19 cellular contexts compared by ENCODE assay signal in the genomic region with DNA sequence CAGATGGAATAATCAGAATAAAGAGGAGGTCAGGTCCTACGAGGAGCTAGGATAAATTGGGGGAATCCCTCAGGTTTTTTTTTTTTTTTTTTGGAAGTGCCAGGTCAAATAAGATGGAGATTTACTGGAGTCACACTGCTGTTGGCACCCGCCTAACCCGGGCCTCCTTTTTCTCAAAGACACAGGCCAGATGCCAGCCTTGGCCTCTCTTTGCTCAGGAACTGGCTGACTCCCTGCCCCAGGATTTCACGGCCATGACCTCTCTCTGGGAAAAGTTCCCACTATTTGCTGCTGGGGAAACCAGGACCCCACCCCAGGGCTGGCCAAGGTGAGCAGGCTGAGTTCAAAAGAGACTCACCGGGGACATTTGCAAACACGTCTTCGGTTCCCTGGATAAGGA. TPM values are rescaled to one million over a fixed set of nuclear protein-coding genes. Genes with fewer than 3 reads are reported as not detected.
DNase-seq lines count a peak whose midpoint lies in the region; ATAC-seq and TF ChIP-seq lines count a peak whose summit lies in the region.
"Had no signal": no experiment of that assay in that cellular context is flagged by ENCODE, and none has a peak within 500 bp of the region (broad histone marks: within the 10 kb centered on the region; RNA-seq: fewer than 3 reads in every experiment).

No MANE protein-coding gene starts in this region.

- peak in 2 of 5 donors; percentile 28 to 51 for DNase-seq in CD8-positive, alpha-beta memory T cell
- peak; percentile 30 for DNase-seq in NCI-H446 treated with DMSO at 0.1 percent for 48 hours (lab: John Stamatoyannopoulos, UW)
- peak; percentile 36 for DNase-seq in globus pallidus (ENCODE audit: low spot score)
- no peak for DNase-seq in natural killer cell
- DNase-seq in NCI-H146 (lab: John Stamatoyannopoulos, UW): no peak
- DNase-seq: activated B cell treated with CpG ODN at 0.5 μM for 24 hours; activated CD4-positive, alpha-beta memory T cell treated with anti-CD3 and anti-CD28 coated beads, Interleukin-2, amount 10 ng/mL, durations not matched to agents 7 days and 5 days; lower lobe of right lung; NCI-H1436; ovary; PC-9; stimulated activated naive B cell treated with anti-CD40 and anti-IgM and Interleukin-4, amounts not matched to agents 10 μg/mL and 1 μg/mL and 100 μg/mL, for 72 hours had no signal

- H3K27ac ChIP-seq in CD8-positive, alpha-beta memory T cell (ENCODE audit: low read depth, low read length): peak overlapping the region; percentile 95
- H3K27ac ChIP-seq: lower lobe of right lung, ovary, PC-9, SJSA1 had no signal

- H3K9me3 ChIP-seq in CD8-positive, alpha-beta memory T cell (ENCODE audit: low read length): no peaks in the 10 kb centered on the region
- H3K9me3 ChIP-seq: lower lobe of right lung, ovary, SJSA1 had no signal

- peaks cover 75 to 80% (median 77%) of the 10 kb centered on the region in 3 donors for H3K4me1 Mint-ChIP-seq in CD8-positive, alpha-beta memory T cell
- H3K4me1 Mint-ChIP-seq in natural killer cell: peaks cover 43 to 52% of the 10 kb centered on the region in 2 donors

- peak overlapping the region; percentile 94 to 98 (median 95) for H3K4me3 Mint-ChIP-seq in CD8-positive, alpha-beta memory T cell
- peak overlapping the region; percentile 80 for H3K4me3 Mint-ChIP-seq in natural killer cell
- H3K4me3 Mint-ChIP-seq: activated B cell treated with CpG ODN at 0.5 μM for 24 hours; activated CD4-positive, alpha-beta memory T cell treated with anti-CD3 and anti-CD28 coated beads, Interleukin-2, amount 10 ng/mL, durations not matched to agents 7 days and 5 days had no signal

- POLR2A ChIA-PET in CD8-positive, alpha-beta memory T cell (lab: Charles Lee): interaction anchor here (0.9 to 2.6 kb wide), 3 partner anchors 17 to 38 kb away, joined by 7 to 13 read pairs (median 8); no protein-coding TSS in a partner anchor

- peaks cover 23 to 75% (median 29%) of the 10 kb centered on the region in 3 donors for H3K36me3 Mint-ChIP-seq in CD8-positive, alpha-beta memory T cell
- H3K36me3 Mint-ChIP-seq in natural killer cell: peaks cover 7% of the 10 kb centered on the region
- H3K36me3 Mint-ChIP-seq: stimulated activated naive B cell treated with anti-CD40 and anti-IgM and Interleukin-4, amounts not matched to agents 10 μg/mL and 1 μg/mL and 100 μg/mL, for 72 hours had no signal

- TF ChIP-seq CTCF in natural killer cell (IDR thresholded peaks at IDR 0.05): no peak

- peak overlapping the region; percentile 71 for H3K4me3 ChIP-seq in CD8-positive, alpha-beta memory T cell (ENCODE audit: low read length)
- H3K4me3 ChIP-seq: ovary, PC-9, SJSA1 had no signal

- H3K27me3 ChIP-seq in CD8-positive, alpha-beta memory T cell (ENCODE audit: insufficient read depth, low read length, poor library complexity, severe bottlenecking): no peaks in the 10 kb centered on the region

- intact Hi-C loops in natural killer cell (cut with micrococcal nuclease): no loop called here

- H3K4me1 ChIP-seq in CD8-positive, alpha-beta memory T cell (ENCODE audit: insufficient read depth, low read length): peaks cover 67% of the 10 kb centered on the region
- H3K4me1 ChIP-seq: SJSA1 had no signal

- ATAC-seq in natural killer cell (no peak), HG03108 (IDR thresholded peaks at IDR 0.05; ENCODE audit: unreplicated experiment) (no peak), GM21529 (IDR thresholded peaks at IDR 0.05; ENCODE audit: unreplicated experiment) (no peak), GM18868 (IDR thresholded peaks at IDR 0.05; ENCODE audit: unreplicated experiment) (no peak)
- ATAC-seq: lower lobe of right lung; sciatic nerve; stimulated activated naive B cell treated with anti-CD40 and anti-IgM and Interleukin-4, amounts not matched to agents 10 μg/mL and 1 μg/mL and 100 μg/mL, for 72 hours had no signal

- peaks cover 0 to 13% of the 10 kb centered on the region in 2 donors for H3K27me3 Mint-ChIP-seq in CD8-positive, alpha-beta memory T cell
- H3K27me3 Mint-ChIP-seq in natural killer cell (ENCODE audit: low read depth in 2 of 2): peaks cover 0 to 11% of the 10 kb centered on the region in 2 donors

- CTCF ChIA-PET in CD8-positive, alpha-beta memory T cell (lab: Charles Lee): interaction anchor here (2.6 to 11.1 kb wide), 2 partner anchors 19 to 32 kb away, joined by 10 to 132 read pairs; no protein-coding TSS in a partner anchor

- H3K27ac Mint-ChIP-seq in CD8-positive, alpha-beta memory T cell: peak overlapping the region; percentile 94 to 100 (median 100)
- peak overlapping the region; percentile 95 to 97 for H3K27ac Mint-ChIP-seq in natural killer cell
- H3K27ac Mint-ChIP-seq: activated B cell treated with CpG ODN at 0.5 μM for 24 hours; activated CD4-positive, alpha-beta memory T cell treated with anti-CD3 and anti-CD28 coated beads, Interleukin-2, amount 10 ng/mL, durations not matched to agents 7 days and 5 days; activated T-helper 2 cell treated with anti-CD3 and anti-CD28 coated beads, Interferon-gamma antibody, Interleukin-2, Interleukin-4, amounts not matched to agents 10 μg/mL and 5 μg/mL and 100 μg/mL, durations not matched to agents 14 hours and 24 hours and 36 hours; B cell; stimulated activated naive B cell treated with anti-CD40 and anti-IgM and Interleukin-4, amounts not matched to agents 10 μg/mL and 1 μg/mL and 100 μg/mL, for 72 hours had no signal

- peaks cover 13% of the 10 kb centered on the region for H3K36me3 ChIP-seq in CD8-positive, alpha-beta memory T cell (ENCODE audit: insufficient read depth, low read length)
- H3K36me3 ChIP-seq: lower lobe of right lung, ovary, SJSA1 had no signal

- H3K9me3 Mint-ChIP-seq in CD8-positive, alpha-beta memory T cell: peaks cover 0 to 4% (median 0%) of the 10 kb centered on the region in 5 donors
- H3K9me3 Mint-ChIP-seq in natural killer cell: no peaks in the 10 kb centered on the region
- H3K9me3 Mint-ChIP-seq: activated B cell treated with CpG ODN at 0.5 μM for 24 hours; activated CD4-positive, alpha-beta memory T cell treated with anti-CD3 and anti-CD28 coated beads, Interleukin-2, amount 10 ng/mL, durations not matched to agents 7 days and 5 days; activated T-helper 2 cell treated with anti-CD3 and anti-CD28 coated beads, Interferon-gamma antibody, Interleukin-2, Interleukin-4, amounts not matched to agents 10 μg/mL and 5 μg/mL and 100 μg/mL, durations not matched to agents 14 hours and 24 hours and 36 hours; stimulated activated naive B cell treated with anti-CD40 and anti-IgM and Interleukin-4, amounts not matched to agents 10 μg/mL and 1 μg/mL and 100 μg/mL, for 72 hours had no signal

RNA-seq across cellular contexts. Expression of gene CD8A, which starts 2.5 kb away (rescaled TPM):
- 100 to 1,000 TPM; 359 to 363 TPM for total RNA-seq in CD8-positive, alpha-beta memory T cell
- polyA plus RNA-seq in CD8-positive, alpha-beta memory T cell: 924 TPM
- 100 to 1,000 TPM in 2 of 3 donors, 10 to 100 TPM in 1; 85.3 to 208 (median 162) TPM for total RNA-seq in natural killer cell
- total RNA-seq: SJSA1 had no signal

Comparison
In these comparisons a context has a peak if more than half of its experiments do, and no peak if none do; other contexts are left out.
1. DNase-seq: peak in NCI-H446 treated with DMSO at 0.1 percent for 48 hours (single experiment) and globus pallidus (single experiment); none in natural killer cell (single experiment) and NCI-H146 (single experiment).